Comparison of ENCODE assay signal across 8 cellular contexts in genomic region chr13:48492123-48493075, GRCh38. TPM values are rescaled to one million over a fixed set of nuclear protein-coding genes. Genes with fewer than 3 reads are reported as not detected.
DNase-seq lines count a peak whose midpoint lies in the region; ATAC-seq lines count a peak whose summit lies in the region.

No MANE protein-coding gene starts in this region.

- H3K9me3 ChIP-seq in mucosa of stomach (ENCODE audit: control insufficient read depth, low read length) (no peaks in the 10 kb centered on the region), subcutaneous abdominal adipose tissue (ENCODE audit: control insufficient read depth in 5 of 5, low read length in 5 of 5) (no peaks in the 10 kb centered on the region)

- no peak overlapping the region for H3K4me3 ChIP-seq in mucosa of stomach (ENCODE audit: low read length)
- H3K4me3 ChIP-seq in subcutaneous abdominal adipose tissue (ENCODE audit: low read depth in 1 of 5, low read length in 5 of 5), result peak overlapping the region; percentile 54 to 72 (median 61)

- H3K27ac ChIP-seq in subcutaneous abdominal adipose tissue (ENCODE audit: low read depth, low read length), result peak overlapping the region; percentile 60

- ATAC-seq in GM19328 (IDR thresholded peaks at IDR 0.05; ENCODE audit: unreplicated experiment) (peak; percentile 75), HG03460 (IDR thresholded peaks at IDR 0.05; ENCODE audit: unreplicated experiment) (peak; percentile 85)

- no peaks in the 10 kb centered on the region for H3K27me3 ChIP-seq in mucosa of stomach (ENCODE audit: control insufficient read depth, insufficient read depth, low read length)
- H3K27me3 ChIP-seq in subcutaneous abdominal adipose tissue (ENCODE audit: control insufficient read depth in 5 of 5, insufficient read depth in 4 of 5, low read length in 5 of 5), result no peaks in the 10 kb centered on the region

- H3K4me1 ChIP-seq in mucosa of stomach (ENCODE audit: control insufficient read depth, insufficient read depth, low read length) (peaks cover 5% of the 10 kb centered on the region), subcutaneous abdominal adipose tissue (ENCODE audit: control insufficient read depth in 5 of 5, insufficient read depth in 5 of 5, low read length in 5 of 5) (peaks cover 5 to 53% (median 33%) of the 10 kb centered on the region in 5 donors)

- H3K9ac ChIP-seq in mucosa of stomach (ENCODE audit: low read length) (peak overlapping the region; percentile 30), subcutaneous abdominal adipose tissue (ENCODE audit: low read length in 5 of 5) (peak overlapping the region in 3 of 5 donors; percentile 39 to 62 (median 60))

- DNase-seq in Ammon's horn (ENCODE audit: low spot score) (peak; percentile 85), dermis blood vessel endothelial cell (peak; percentile 81), cortex of kidney (lab: John Stamatoyannopoulos, UW) (no peak)
- peak in 3 of 4 experiments; percentile 8 to 41 (median 28) for DNase-seq in activated CD4-positive, CD25-positive, alpha-beta regulatory T cell (lab: John Stamatoyannopoulos, UW)

- H3K36me3 ChIP-seq in mucosa of stomach (ENCODE audit: control insufficient read depth, insufficient read depth, low read length) (no peaks in the 10 kb centered on the region), subcutaneous abdominal adipose tissue (ENCODE audit: control insufficient read depth in 5 of 5, insufficient read depth in 5 of 5, low read length in 5 of 5) (peaks cover 2 to 13% (median 4%) of the 10 kb centered on the region in 5 donors)

RNA-seq across cellular contexts. Expression of gene RCBTB2, which starts 40.5 kb away (rescaled TPM):
- 19.3 and 24.8 TPM in 2 replicates for total RNA-seq in dermis blood vessel endothelial cell
